9 cellular contexts compared by ENCODE assay signal in genomic region chr7:8131694-8132605, GRCh38.
DNase-seq lines count a peak whose midpoint lies in the region; ATAC-seq, FAIRE-seq and TF ChIP-seq lines count a peak whose summit lies in the region.
"Had no signal": no experiment of that assay in that cellular context is flagged by ENCODE, and none has a peak within 500 bp of the region (broad histone marks: within the 10 kb centered on the region; RNA-seq: fewer than 3 reads in every experiment).

No MANE protein-coding gene starts in this region.

- peaks cover 6% of the 10 kb centered on the region for H3K36me3 Mint-ChIP-seq in CD4-positive, CD25-positive, alpha-beta regulatory T cell
- peaks cover 6% of the 10 kb centered on the region for H3K36me3 Mint-ChIP-seq in activated T-helper 17 cell treated with anti-CD3 and anti-CD28 coated beads, Interleukin-2, amount 50 U/mL, for 72 hours (ENCODE audit: low read depth)

- peak overlapping the region; percentile 77 for H3K4me3 ChIP-seq in CD4-positive, CD25-positive, alpha-beta regulatory T cell (ENCODE audit: low read depth, low read length)

- no peaks in the 10 kb centered on the region for H3K36me3 ChIP-seq in CD4-positive, CD25-positive, alpha-beta regulatory T cell (ENCODE audit: control insufficient read depth, insufficient read depth, low read length)

- H3K9me3 ChIP-seq in CD4-positive, CD25-positive, alpha-beta regulatory T cell (ENCODE audit: control insufficient read depth in 2 of 2, low read length in 2 of 2), result no peaks in the 10 kb centered on the region

- H3K9me3 Mint-ChIP-seq in CD4-positive, CD25-positive, alpha-beta regulatory T cell, result no peaks in the 10 kb centered on the region
- no peaks in the 10 kb centered on the region for H3K9me3 Mint-ChIP-seq in activated T-helper 17 cell treated with anti-CD3 and anti-CD28 coated beads, Interleukin-2, amount 50 U/mL, for 72 hours

- H3K27ac ChIP-seq in CD4-positive, CD25-positive, alpha-beta regulatory T cell (ENCODE audit: insufficient read depth, low read length, poor library complexity, severe bottlenecking), result peak overlapping the region; percentile 91

- no peak for FAIRE-seq in HTR-8/SVneo (lab: Jason Lieb, UNC)

- ATAC-seq in CD4-positive, CD25-positive, alpha-beta regulatory T cell (ENCODE audit: low read depth in 2 of 2), result peak; percentile 77
- peak; percentile 51 for ATAC-seq in GM19324 (IDR thresholded peaks at IDR 0.05; ENCODE audit: low FRiP score, unreplicated experiment)
- ATAC-seq in HG03103 (IDR thresholded peaks at IDR 0.05; ENCODE audit: low read depth, unreplicated experiment), result peak; percentile 50
- ATAC-seq in activated T-helper 17 cell treated with anti-CD3 and anti-CD28 coated beads, Interleukin-2, amount 50 U/mL, for 72 hours (replicated peaks), result peak; percentile 20
- ATAC-seq in SK-N-SH treated with all-trans-retinoic acid at 6 μM for 48 hours, result no peak

- peak overlapping the region; percentile 74 to 87 (median 78) for H3K4me3 Mint-ChIP-seq in CD4-positive, CD25-positive, alpha-beta regulatory T cell
- H3K4me3 Mint-ChIP-seq in activated T-helper 17 cell treated with anti-CD3 and anti-CD28 coated beads, Interleukin-2, amount 50 U/mL, for 72 hours, result peak overlapping the region; percentile 58

- H3K27me3 ChIP-seq in CD4-positive, CD25-positive, alpha-beta regulatory T cell (ENCODE audit: control insufficient read depth, insufficient read depth, low read length), result no peaks in the 10 kb centered on the region

- DNase-seq in CD4-positive, CD25-positive, alpha-beta regulatory T cell, result peak; percentile 42 to 83 (median 80)
- no peak for DNase-seq in HCEC 1CT
- no peak for DNase-seq in HTR-8/SVneo (ENCODE audit: insufficient read length, low spot score)
- DNase-seq in cerebellum (ENCODE audit: low spot score), result no peak
- DNase-seq: head of caudate nucleus had no signal

- peaks cover 21 to 98% (median 71%) of the 10 kb centered on the region in 4 donors for H3K4me1 Mint-ChIP-seq in CD4-positive, CD25-positive, alpha-beta regulatory T cell
- H3K4me1 Mint-ChIP-seq in activated T-helper 17 cell treated with anti-CD3 and anti-CD28 coated beads, Interleukin-2, amount 50 U/mL, for 72 hours, result peaks cover 40% of the 10 kb centered on the region

- H3K4me1 ChIP-seq in CD4-positive, CD25-positive, alpha-beta regulatory T cell (ENCODE audit: control insufficient read depth, insufficient read depth, low read length, poor library complexity, severe bottlenecking), result peaks cover 93% of the 10 kb centered on the region

- H3K27ac Mint-ChIP-seq in CD4-positive, CD25-positive, alpha-beta regulatory T cell, result peak overlapping the region; percentile 87 to 98 (median 96)
- H3K27ac Mint-ChIP-seq in activated T-helper 17 cell treated with anti-CD3 and anti-CD28 coated beads, Interleukin-2, amount 50 U/mL, for 72 hours, result peak overlapping the region; percentile 26

- H3K27me3 Mint-ChIP-seq in CD4-positive, CD25-positive, alpha-beta regulatory T cell, result no peaks in the 10 kb centered on the region
- H3K27me3 Mint-ChIP-seq in activated T-helper 17 cell treated with anti-CD3 and anti-CD28 coated beads, Interleukin-2, amount 50 U/mL, for 72 hours, result no peaks in the 10 kb centered on the region

TF ChIP-seq in SK-N-SH treated with all-trans-retinoic acid at 6 μM for 48 hours, 23 proteins besides CTCF, POLR2A, EP300 and RAD21:
- no peak for TF ChIP-seq ZNF8 (CRISPR knock-in tag; IDR thresholded peaks at IDR 0.05)
- no peak for TF ChIP-seq ISL1 (CRISPR knock-in tag; IDR thresholded peaks at IDR 0.05)
- no peak for TF ChIP-seq ZNF70 (CRISPR knock-in tag; IDR thresholded peaks at IDR 0.05)

Comparison
In these comparisons a context has a peak if more than half of its experiments do, and no peak if none do; other contexts are left out.
1. DNase-seq: peak in CD4-positive, CD25-positive, alpha-beta regulatory T cell (3 of 3); none in HCEC 1CT (single experiment), HTR-8/SVneo (single experiment) and cerebellum (single experiment).